22 cellular contexts compared by ENCODE assay signal in genomic region chr3:41987627-41988026, GRCh38.
"Had no signal": no experiment of that assay in that cellular context is flagged by ENCODE, and none has a peak within 500 bp of the region (broad histone marks: within the 10 kb centered on the region; RNA-seq: fewer than 3 reads in every experiment).

No MANE protein-coding gene starts in this region.

- H3K9ac ChIP-seq: parathyroid adenoma had no signal

- H2AFZ ChIP-seq: parathyroid adenoma had no signal

- DNase-seq: activated CD4-positive, alpha-beta T cell treated with anti-CD3 and anti-CD28 coated beads, Interleukin-2, amount 10 ng/mL, durations not matched to agents 7 days and 5 days; activated CD8-positive, alpha-beta T cell treated with anti-CD3 and anti-CD28 coated beads, Interleukin-2, amount 10 ng/mL, durations not matched to agents 7 days and 5 days; activated naive CD4-positive, alpha-beta T cell treated with anti-CD3 and anti-CD28 coated beads, Interleukin-2, amount 10 ng/mL, durations not matched to agents 7 days and 5 days; activated naive CD8-positive, alpha-beta T cell treated with anti-CD3 and anti-CD28 coated beads, Interleukin-2, amount 50 U/mL, for 24 hours; activated T-cell treated with anti-CD3 and anti-CD28 coated beads, Interleukin-2, amount 50 U/mL, for 24 hours; anterior cingulate cortex; caudate nucleus; dorsolateral prefrontal cortex; endodermal cell; foreskin keratinocyte; hypothalamus; islet precursor cell; left colon; lower lobe of right lung; natural killer cell; spleen; stimulated activated CD8-positive, alpha-beta memory T cell treated with anti-CD3 and anti-CD28 coated beads, Interleukin-4, amount 100 ng/mL, for 48 hours; stimulated activated naive CD4-positive, alpha-beta T cell treated with Interleukin-2 at 50 U/mL for 16 hours; thyroid gland had no signal

- H3K9me3 ChIP-seq: lower lobe of right lung, spleen, thyroid gland had no signal

- H3K36me3 ChIP-seq: lower lobe of right lung, spleen, thyroid gland had no signal

- H3K79me2 ChIP-seq: parathyroid adenoma had no signal

- H3K27me3 ChIP-seq: dorsolateral prefrontal cortex, foreskin keratinocyte, spleen, thyroid gland had no signal

- H3K27ac ChIP-seq: dorsolateral prefrontal cortex, epithelial cell of prostate, foreskin keratinocyte, lower lobe of right lung, parathyroid adenoma, thyroid gland had no signal

- H3K4me1 ChIP-seq: lower lobe of right lung, parathyroid adenoma, spleen, thyroid gland had no signal

- H3K4me3 ChIP-seq: dorsolateral prefrontal cortex, lower lobe of right lung, spleen, thyroid gland had no signal

- ATAC-seq: activated CD4-positive, CD25-positive, alpha-beta regulatory T cell treated with anti-CD3 and anti-CD28 coated beads, Interleukin-2, amount 50 U/mL, for 24 hours; activated CD8-positive, alpha-beta T cell treated with anti-CD3 and anti-CD28 coated beads, Interleukin-2, amount 10 ng/mL, durations not matched to agents 7 days and 5 days; activated naive CD8-positive, alpha-beta T cell treated with anti-CD3 and anti-CD28 coated beads, Interleukin-2, amount 50 U/mL, for 24 hours; foreskin keratinocyte; left colon; lower lobe of right lung; natural killer cell had no signal
